Comparison of ENCODE assay signal across 31 cellular contexts in the genomic region with DNA sequence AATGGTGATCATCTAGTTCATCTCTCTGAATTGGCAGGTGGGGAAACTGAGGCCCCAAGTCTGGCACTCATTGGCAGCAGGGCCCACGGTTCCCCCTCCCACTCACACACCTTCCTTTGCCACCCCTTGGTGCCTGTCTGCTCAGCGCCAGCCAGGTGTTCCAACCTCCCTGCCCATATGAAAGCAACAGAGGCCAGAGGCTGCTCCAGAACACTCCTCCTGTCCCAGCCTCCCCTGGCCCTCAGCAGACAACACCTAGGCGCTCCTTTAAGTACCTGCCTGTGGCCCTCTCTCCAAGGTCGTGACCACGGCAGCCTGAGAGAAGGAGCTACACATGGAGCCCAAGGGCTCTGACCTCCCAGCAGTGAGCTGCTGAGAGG.
DNase-seq lines count a peak whose midpoint lies in the region; ATAC-seq and TF ChIP-seq lines count a peak whose summit lies in the region.
"Had no signal": no experiment of that assay in that cellular context is flagged by ENCODE, and none has a peak within 500 bp of the region (broad histone marks: within the 10 kb centered on the region; RNA-seq: fewer than 3 reads in every experiment).

No MANE protein-coding gene starts in this region.

- peak; percentile 51 for DNase-seq in Right ventricle myocardium inferior (ENCODE audit: missing footprints)
- no peak for DNase-seq in heart left ventricle
- DNase-seq in activated T-helper 2 cell treated with anti-CD3 and anti-CD28 coated beads, Interferon-gamma antibody, Interleukin-2, Interleukin-4, amounts not matched to agents 10 μg/mL and 5 μg/mL and 100 μg/mL, durations not matched to agents 14 hours and 24 hours and 36 hours (ENCODE audit: low spot score) = peak; percentile 6
- no peak for DNase-seq in neuronal stem cell (ENCODE audit: low spot score)
- peak; percentile 23 for DNase-seq in ureter (ENCODE audit: low spot score)
- DNase-seq in NCI-H748 (lab: John Stamatoyannopoulos, UW; ENCODE audit: unreplicated experiment) = no peak
- no peak for DNase-seq in activated CD4-positive, alpha-beta T cell treated with anti-CD3 and anti-CD28 coated beads, Interleukin-2, amount 10 ng/mL, durations not matched to agents 7 days and 5 days
- DNase-seq in Calu3 = no peak
- DNase-seq: activated B cell treated with CpG ODN at 0.5 μM for 24 hours; activated CD4-positive, alpha-beta T cell treated with anti-CD3 and anti-CD28 coated beads, Interleukin-2, amount 50 U/mL, for 4 hours; activated gamma-delta T cell; activated naive CD8-positive, alpha-beta T cell treated with anti-CD3 and anti-CD28 coated beads, Interleukin-2, amount 10 ng/mL, durations not matched to agents 7 days and 5 days; activated T-cell treated with anti-CD3 and anti-CD28 coated beads for 4 hours; CD4-positive, alpha-beta T cell; effector memory CD4-positive, alpha-beta T cell; HCEC 1CT; immature natural killer cell; Kasumi-1; mesenchymal stem cell; NCI-H1436; NCI-H2081; NCI-H524 treated with DMSO at 0.1 percent for 48 hours; NK-92 treated with Interleukin-12 subunit alpha and Interleukin-12 subunit beta, amount 100 ng/mL, for 24 hours; psoas muscle; SK-N-SH had no signal

- TF ChIP-seq CTCF in heart left ventricle (IDR thresholded peaks at IDR 0.05) (no peak), Calu3 (IDR thresholded peaks at IDR 0.05; ENCODE audit: unreplicated experiment) (no peak)

- ATAC-seq in Right ventricle myocardium inferior (no peak), heart left ventricle (no peak)
- ATAC-seq: HepG2; psoas muscle; stimulated activated memory B cell treated with anti-CD40 and anti-IgM and Interleukin-4, amounts not matched to agents 10 μg/mL and 1 μg/mL and 100 μg/mL, for 72 hours had no signal

- no TSS peak for BruUV-seq in Calu3 (replicated peaks; lab: Mats Ljungman, UMichigan)

- no peaks in the 10 kb centered on the region for H3K9me3 ChIP-seq in heart left ventricle
- peaks cover 0 to 1% of the 10 kb centered on the region in 2 donors for H3K9me3 ChIP-seq in neuronal stem cell (replicated peaks in 1 of 2; ENCODE audit: control insufficient read depth in 2 of 2, insufficient read depth in 1 of 2, low read depth in 1 of 2, low read length in 2 of 2)
- H3K9me3 ChIP-seq: ascending aorta, colonic mucosa, neutrophil, psoas muscle, SK-N-SH had no signal

- H3K9me3 Mint-ChIP-seq in activated T-helper 2 cell treated with anti-CD3 and anti-CD28 coated beads, Interferon-gamma antibody, Interleukin-2, Interleukin-4, amounts not matched to agents 10 μg/mL and 5 μg/mL and 100 μg/mL, durations not matched to agents 14 hours and 24 hours and 36 hours = no peaks in the 10 kb centered on the region
- no peaks in the 10 kb centered on the region for H3K9me3 Mint-ChIP-seq in activated CD4-positive, alpha-beta T cell treated with anti-CD3 and anti-CD28 coated beads, Interleukin-2, amount 10 ng/mL, durations not matched to agents 7 days and 5 days
- no peaks in the 10 kb centered on the region for H3K9me3 Mint-ChIP-seq in Calu3 (ENCODE audit: low read depth, unreplicated experiment)
- H3K9me3 Mint-ChIP-seq: activated B cell treated with CpG ODN at 0.5 μM for 24 hours; activated naive CD8-positive, alpha-beta T cell treated with anti-CD3 and anti-CD28 coated beads, Interleukin-2, amount 10 ng/mL, durations not matched to agents 7 days and 5 days; CD4-positive, alpha-beta T cell; T-helper 1 cell treated with Interleukin-12 subunit alpha and Interleukin-12 subunit beta and Interleukin-4 antibody, amounts not matched to agents 30 μg/mL and 1 μg/mL, for 36 hours had no signal

- CTCF ChIA-PET in activated CD4-positive, alpha-beta T cell treated with anti-CD3 and anti-CD28 coated beads, Interleukin-2, amount 10 ng/mL, durations not matched to agents 7 days and 5 days (lab: Charles Lee) = no interaction called here
- CTCF ChIA-PET in Calu3 (lab: Charles Lee) = no interaction called here

- peak overlapping the region; percentile 73 for H3K23ac ChIP-seq in neuronal stem cell (ENCODE audit: low read depth, low read length, poor library complexity)

- H2BK15ac ChIP-seq in neuronal stem cell (ENCODE audit: low read length) = no peak overlapping the region

- H3K14ac ChIP-seq in neuronal stem cell (ENCODE audit: low read length) = peak overlapping the region; percentile 89

- H4K91ac ChIP-seq in neuronal stem cell (ENCODE audit: low read depth, low read length, poor library complexity) = no peak overlapping the region

- H3K27me3 ChIP-seq in heart left ventricle (no peaks in the 10 kb centered on the region), neuronal stem cell (ENCODE audit: control insufficient read depth in 3 of 3, insufficient read depth in 3 of 3, low read depth in 1 of 3, low read length in 3 of 3) (no peaks in the 10 kb centered on the region)
- H3K27me3 ChIP-seq: ascending aorta, colonic mucosa, neutrophil had no signal

- intact Hi-C loops in Right ventricle myocardium inferior (cut with DNase I) (no loop called here), heart left ventricle (cut with DNase I) (no loop called here), Calu3 (cut with micrococcal nuclease; ENCODE audit: unreplicated experiment) (no loop called here)
- intact Hi-C loops in activated T-helper 2 cell treated with anti-CD3 and anti-CD28 coated beads, Interferon-gamma antibody, Interleukin-2, Interleukin-4, amounts not matched to agents 10 μg/mL and 5 μg/mL and 100 μg/mL, durations not matched to agents 14 hours and 24 hours and 36 hours (cut with micrococcal nuclease) = no loop called here

- H3K27ac Mint-ChIP-seq in activated T-helper 2 cell treated with anti-CD3 and anti-CD28 coated beads, Interferon-gamma antibody, Interleukin-2, Interleukin-4, amounts not matched to agents 10 μg/mL and 5 μg/mL and 100 μg/mL, durations not matched to agents 14 hours and 24 hours and 36 hours = no peak overlapping the region
- no peak overlapping the region for H3K27ac Mint-ChIP-seq in activated CD4-positive, alpha-beta T cell treated with anti-CD3 and anti-CD28 coated beads, Interleukin-2, amount 10 ng/mL, durations not matched to agents 7 days and 5 days
- no peak overlapping the region for H3K27ac Mint-ChIP-seq in Calu3 (ENCODE audit: unreplicated experiment)
- H3K27ac Mint-ChIP-seq: activated B cell treated with CpG ODN at 0.5 μM for 24 hours; activated naive CD8-positive, alpha-beta T cell treated with anti-CD3 and anti-CD28 coated beads, Interleukin-2, amount 10 ng/mL, durations not matched to agents 7 days and 5 days; CD4-positive, alpha-beta T cell; immature natural killer cell; stimulated activated memory B cell treated with anti-CD40 and anti-IgM and Interleukin-4, amounts not matched to agents 10 μg/mL and 1 μg/mL and 100 μg/mL, for 72 hours; T-helper 1 cell treated with Interleukin-12 subunit alpha and Interleukin-12 subunit beta and Interleukin-4 antibody, amounts not matched to agents 30 μg/mL and 1 μg/mL, for 36 hours had no signal

- H3K36me3 ChIP-seq in heart left ventricle = no peaks in the 10 kb centered on the region
- no peaks in the 10 kb centered on the region for H3K36me3 ChIP-seq in neuronal stem cell (replicated peaks in 1 of 2; ENCODE audit: control insufficient read depth in 2 of 2, insufficient read depth in 2 of 2, low read length in 2 of 2)
- H3K36me3 ChIP-seq: ascending aorta, colonic mucosa, neutrophil had no signal

- no peak overlapping the region for H3K27ac ChIP-seq in heart left ventricle
- H3K27ac ChIP-seq in neuronal stem cell (replicated peaks; ENCODE audit: low read length) = no peak overlapping the region
- H3K27ac ChIP-seq: ascending aorta, colonic mucosa, neutrophil, psoas muscle had no signal

- H3K4me2 ChIP-seq in neuronal stem cell (ENCODE audit: insufficient read depth, low read length, poor library complexity, severe bottlenecking) = no peak overlapping the region
- H3K4me2 ChIP-seq: SK-N-SH had no signal

- peaks cover 2% of the 10 kb centered on the region for H3K79me1 ChIP-seq in neuronal stem cell (ENCODE audit: low read depth, low read length)

- H3K4me1 Mint-ChIP-seq in activated T-helper 2 cell treated with anti-CD3 and anti-CD28 coated beads, Interferon-gamma antibody, Interleukin-2, Interleukin-4, amounts not matched to agents 10 μg/mL and 5 μg/mL and 100 μg/mL, durations not matched to agents 14 hours and 24 hours and 36 hours (ENCODE audit: low read depth) = no peaks in the 10 kb centered on the region
- H3K4me1 Mint-ChIP-seq in activated CD4-positive, alpha-beta T cell treated with anti-CD3 and anti-CD28 coated beads, Interleukin-2, amount 10 ng/mL, durations not matched to agents 7 days and 5 days = no peaks in the 10 kb centered on the region
- no peaks in the 10 kb centered on the region for H3K4me1 Mint-ChIP-seq in Calu3 (ENCODE audit: low read depth, unreplicated experiment)
- H3K4me1 Mint-ChIP-seq: activated B cell treated with CpG ODN at 0.5 μM for 24 hours; activated naive CD8-positive, alpha-beta T cell treated with anti-CD3 and anti-CD28 coated beads, Interleukin-2, amount 10 ng/mL, durations not matched to agents 7 days and 5 days; immature natural killer cell; stimulated activated memory B cell treated with anti-CD40 and anti-IgM and Interleukin-4, amounts not matched to agents 10 μg/mL and 1 μg/mL and 100 μg/mL, for 72 hours had no signal

- H3K4me3 ChIP-seq in heart left ventricle (no peak overlapping the region), neuronal stem cell (ENCODE audit: low read length in 2 of 2) (no peak overlapping the region)
- H3K4me3 ChIP-seq: ascending aorta, colonic mucosa, psoas muscle had no signal

- H3K18ac ChIP-seq in neuronal stem cell (ENCODE audit: low read length) = peak overlapping the region; percentile 80

- no peaks in the 10 kb centered on the region for H3K27me3 Mint-ChIP-seq in activated T-helper 2 cell treated with anti-CD3 and anti-CD28 coated beads, Interferon-gamma antibody, Interleukin-2, Interleukin-4, amounts not matched to agents 10 μg/mL and 5 μg/mL and 100 μg/mL, durations not matched to agents 14 hours and 24 hours and 36 hours (ENCODE audit: low read depth)
- no peaks in the 10 kb centered on the region for H3K27me3 Mint-ChIP-seq in activated CD4-positive, alpha-beta T cell treated with anti-CD3 and anti-CD28 coated beads, Interleukin-2, amount 10 ng/mL, durations not matched to agents 7 days and 5 days
- H3K27me3 Mint-ChIP-seq in Calu3 (ENCODE audit: unreplicated experiment) = no peaks in the 10 kb centered on the region
- H3K27me3 Mint-ChIP-seq: activated B cell treated with CpG ODN at 0.5 μM for 24 hours; activated naive CD8-positive, alpha-beta T cell treated with anti-CD3 and anti-CD28 coated beads, Interleukin-2, amount 10 ng/mL, durations not matched to agents 7 days and 5 days had no signal

- no peaks in the 10 kb centered on the region for H3K36me3 Mint-ChIP-seq in activated T-helper 2 cell treated with anti-CD3 and anti-CD28 coated beads, Interferon-gamma antibody, Interleukin-2, Interleukin-4, amounts not matched to agents 10 μg/mL and 5 μg/mL and 100 μg/mL, durations not matched to agents 14 hours and 24 hours and 36 hours (ENCODE audit: low read depth)
- no peaks in the 10 kb centered on the region for H3K36me3 Mint-ChIP-seq in activated CD4-positive, alpha-beta T cell treated with anti-CD3 and anti-CD28 coated beads, Interleukin-2, amount 10 ng/mL, durations not matched to agents 7 days and 5 days (ENCODE audit: low read depth)
- no peaks in the 10 kb centered on the region for H3K36me3 Mint-ChIP-seq in Calu3 (ENCODE audit: insufficient read depth, unreplicated experiment)
- H3K36me3 Mint-ChIP-seq: activated naive CD8-positive, alpha-beta T cell treated with anti-CD3 and anti-CD28 coated beads, Interleukin-2, amount 10 ng/mL, durations not matched to agents 7 days and 5 days; immature natural killer cell; stimulated activated memory B cell treated with anti-CD40 and anti-IgM and Interleukin-4, amounts not matched to agents 10 μg/mL and 1 μg/mL and 100 μg/mL, for 72 hours had no signal

- H3K4me1 ChIP-seq in heart left ventricle (no peaks in the 10 kb centered on the region), neuronal stem cell (ENCODE audit: control insufficient read depth in 2 of 2, insufficient read depth in 1 of 2, low read depth in 1 of 2, low read length in 2 of 2) (peaks cover 0 to 2% of the 10 kb centered on the region in 2 donors)
- H3K4me1 ChIP-seq: ascending aorta, colonic mucosa, psoas muscle had no signal

- no peak for TF ChIP-seq POLR2A in heart left ventricle (IDR thresholded peaks at IDR 0.05)

- H2AK5ac ChIP-seq in neuronal stem cell (ENCODE audit: low read depth, low read length) = peak overlapping the region; percentile 46

- H2BK5ac ChIP-seq in neuronal stem cell (ENCODE audit: low read length) = peak overlapping the region; percentile 39

- no peak overlapping the region for H2AFZ ChIP-seq in neuronal stem cell (ENCODE audit: low read length)

- 84 to 93% (median 88%) methylated on average over 5 of the region's 5 CpGs for WGBS in heart left ventricle, 4 donors
- whole genome bisulfite sequencing in neuronal stem cell (ENCODE audit: extremely low coverage in 2 of 2, insufficient read length in 2 of 2, insufficient replicate concordance in 1 of 2), 2 donors = no CpG with 5 or more reads among the region's 5 CpGs

- no peak overlapping the region for H4K8ac ChIP-seq in neuronal stem cell (ENCODE audit: low read depth, low read length)

- H3K9ac ChIP-seq in neuronal stem cell (ENCODE audit: low read depth, low read length, poor library complexity) = peak overlapping the region; percentile 12
- H3K9ac ChIP-seq: SK-N-SH had no signal

- no peak overlapping the region for H2BK12ac ChIP-seq in neuronal stem cell (ENCODE audit: low read length)

- POLR2A ChIA-PET in activated CD4-positive, alpha-beta T cell treated with anti-CD3 and anti-CD28 coated beads, Interleukin-2, amount 10 ng/mL, durations not matched to agents 7 days and 5 days (lab: Charles Lee) = no interaction called here

- no peak overlapping the region for H2BK120ac ChIP-seq in neuronal stem cell (ENCODE audit: low read depth, low read length)

- H3K4ac ChIP-seq in neuronal stem cell (ENCODE audit: low read length) = no peak overlapping the region

- H3K4me3 Mint-ChIP-seq in activated T-helper 2 cell treated with anti-CD3 and anti-CD28 coated beads, Interferon-gamma antibody, Interleukin-2, Interleukin-4, amounts not matched to agents 10 μg/mL and 5 μg/mL and 100 μg/mL, durations not matched to agents 14 hours and 24 hours and 36 hours (ENCODE audit: low read depth) = no peak overlapping the region
- H3K4me3 Mint-ChIP-seq in activated CD4-positive, alpha-beta T cell treated with anti-CD3 and anti-CD28 coated beads, Interleukin-2, amount 10 ng/mL, durations not matched to agents 7 days and 5 days = no peak overlapping the region
- no peak overlapping the region for H3K4me3 Mint-ChIP-seq in Calu3 (ENCODE audit: low read depth, unreplicated experiment)
- H3K4me3 Mint-ChIP-seq: activated B cell treated with CpG ODN at 0.5 μM for 24 hours; activated naive CD8-positive, alpha-beta T cell treated with anti-CD3 and anti-CD28 coated beads, Interleukin-2, amount 10 ng/mL, durations not matched to agents 7 days and 5 days; CD4-positive, alpha-beta T cell; immature natural killer cell; stimulated activated memory B cell treated with anti-CD40 and anti-IgM and Interleukin-4, amounts not matched to agents 10 μg/mL and 1 μg/mL and 100 μg/mL, for 72 hours; T-helper 1 cell treated with Interleukin-12 subunit alpha and Interleukin-12 subunit beta and Interleukin-4 antibody, amounts not matched to agents 30 μg/mL and 1 μg/mL, for 36 hours had no signal

Comparison
In these comparisons a context has a peak if more than half of its experiments do, and no peak if none do; other contexts are left out.
1. DNase-seq: peak in Right ventricle myocardium inferior (single experiment), activated T-helper 2 cell treated with anti-CD3 and anti-CD28 coated beads, Interferon-gamma antibody, Interleukin-2, Interleukin-4, amounts not matched to agents 10 μg/mL and 5 μg/mL and 100 μg/mL, durations not matched to agents 14 hours and 24 hours and 36 hours (single experiment) and ureter (single experiment); none in heart left ventricle (0 of 5), neuronal stem cell (single experiment), NCI-H748 (single experiment), activated CD4-positive, alpha-beta T cell treated with anti-CD3 and anti-CD28 coated beads, Interleukin-2, amount 10 ng/mL, durations not matched to agents 7 days and 5 days (single experiment) and Calu3 (single experiment).